Comparison of ENCODE assay signal across 8 cellular contexts in genomic region chr4:118669220-118669619, GRCh38. TPM values are rescaled to one million over a fixed set of nuclear protein-coding genes. Genes with fewer than 3 reads are reported as not detected.
DNase-seq lines count a peak whose midpoint lies in the region; TF ChIP-seq lines count a peak whose summit lies in the region.
"Not testable (repeated sequence)": the region's sequence is repeated elsewhere in the genome, so short reads cannot be mapped to it uniquely, and the experiment has no call there.

No MANE protein-coding gene starts in this region.

- DNase-seq in ACHN = peak; percentile 68
- DNase-seq in HAP-1 (ENCODE audit: low spot score in 2 of 2) = peak; percentile 37 to 81
- DNase-seq in PC-9 = peak; percentile 30 to 38
- peak; percentile 5 to 30 for DNase-seq in activated CD4-positive, alpha-beta T cell treated with anti-CD3 and anti-CD28 coated beads, Interleukin-2, amount 50 U/mL, for 4 hours
- peak; percentile 88 for DNase-seq in astrocyte of the hippocampus (ENCODE audit: low read depth, low spot score)
- peak; percentile 51 for DNase-seq in fibroblast of the conjunctiva (ENCODE audit: low read depth)
- peak; percentile 63 for DNase-seq in medulla oblongata (ENCODE audit: extremely low spot score)
- peak in 2 of 3 donors; percentile 12 to 29 for DNase-seq in stimulated activated CD4-positive, alpha-beta T cell treated with anti-CD3 and anti-CD28 coated beads, Interleukin-12 subunit alpha, Interleukin-12 subunit beta, amount 100 ng/mL, for 48 hours (ENCODE audit: low read depth in 2 of 3, low spot score in 1 of 3)

- not testable (repeated sequence) for H3K4me2 ChIP-seq in PC-9

- H3K4me1 ChIP-seq in HAP-1; PC-9 (replicated peaks; ENCODE audit: insufficient read depth): not testable (repeated sequence)

- TF ChIP-seq CTCF in PC-9 (conservative IDR thresholded peaks at IDR 0.05) = not testable (repeated sequence)

- not testable (repeated sequence) for H3K9me3 ChIP-seq in HAP-1; PC-9 (ENCODE audit: insufficient read depth, low read depth)

- H2AFZ ChIP-seq in PC-9 = not testable (repeated sequence)

- in situ Hi-C loops in ACHN (cut with HindIII; ENCODE audit: low pct_ligation_motif_present, low pct_unique_long_range_greater_than_20kb, low sequenced_read_pairs); HAP-1 (cut with MboI; ENCODE audit: low sequenced_read_pairs): not testable (repeated sequence)

- BruUV-seq in PC-9 (replicated peaks; lab: Mats Ljungman, UMichigan) = not testable (repeated sequence)

- POLR2A ChIA-PET in PC-9 (lab: Charles Lee; ENCODE audit: unreplicated experiment) = not testable (repeated sequence)

- not testable (repeated sequence) for H3K27ac ChIP-seq in PC-9

- H3K79me2 ChIP-seq in PC-9 (ENCODE audit: low read depth) = not testable (repeated sequence)

- intact Hi-C loops in PC-9 (cut with micrococcal nuclease; ENCODE audit: unreplicated experiment) = not testable (repeated sequence)

- H3K36me3 ChIP-seq in HAP-1 (replicated peaks); PC-9 (ENCODE audit: low read depth): not testable (repeated sequence)

- not testable (repeated sequence) for H3F3A ChIP-seq in PC-9 (ENCODE audit: insufficient read depth, low read depth)

- H3K27me3 ChIP-seq in HAP-1 (ENCODE audit: low read depth); PC-9 (ENCODE audit: insufficient read depth, low read depth): not testable (repeated sequence)

- CTCF ChIA-PET in PC-9 (lab: Charles Lee) = not testable (repeated sequence)

- H4K20me1 ChIP-seq in PC-9 (ENCODE audit: insufficient read depth) = not testable (repeated sequence)

- H3K9me2 ChIP-seq in PC-9 (ENCODE audit: insufficient read depth) = not testable (repeated sequence)

- H3K4me3 ChIP-seq in HAP-1, PC-9: not testable (repeated sequence)

RNA-seq across cellular contexts. Expression of gene METTL14, which starts 16.0 kb away (rescaled TPM):
- 24.0 and 26.3 TPM in 2 replicates for total RNA-seq in PC-9 (2021)

Comparison
In these comparisons a context has a peak if more than half of its experiments do, and no peak if none do; other contexts are left out.
1. DNase-seq: peak in every context shown above with its lines; median percentile 88 in astrocyte of the hippocampus; 68 in ACHN; 63 in medulla oblongata; 59 in HAP-1; 51 in fibroblast of the conjunctiva; 34 in PC-9; 20 in stimulated activated CD4-positive, alpha-beta T cell treated with anti-CD3 and anti-CD28 coated beads, Interleukin-12 subunit alpha, Interleukin-12 subunit beta, amount 100 ng/mL, for 48 hours; 18 in activated CD4-positive, alpha-beta T cell treated with anti-CD3 and anti-CD28 coated beads, Interleukin-2, amount 50 U/mL, for 4 hours.